14 cellular contexts compared by ENCODE assay signal in genomic region chr1:244381887-244382565, GRCh38.
A peak's percentile ranks its signal among the peaks of the same experiment; 100 is the strongest.
DNase-seq lines count a peak whose midpoint lies in the region; ATAC-seq and TF ChIP-seq lines count a peak whose summit lies in the region.
"Had no signal": no experiment of that assay in that cellular context is flagged by ENCODE, and none has a peak within 500 bp of the region (broad histone marks: within the 10 kb centered on the region; RNA-seq: fewer than 3 reads in every experiment).

No MANE protein-coding gene starts in this region.

- TF ChIP-seq CTCF in fibroblast of mammary gland (conservative IDR thresholded peaks at IDR 0.05; ENCODE audit: control insufficient read depth, insufficient read depth, low read depth, low read length) (no peak), retinal pigment epithelial cell (conservative IDR thresholded peaks at IDR 0.05; ENCODE audit: low read depth, low read length) (no peak)

- peak; percentile 92 for ATAC-seq in SK-N-SH treated with all-trans-retinoic acid at 6 μM for 48 hours
- ATAC-seq in GM18909 (IDR thresholded peaks at IDR 0.05; ENCODE audit: poor library complexity, unreplicated experiment), result no peak
- ATAC-seq in HG03457 (IDR thresholded peaks at IDR 0.05; ENCODE audit: unreplicated experiment), result no peak
- ATAC-seq: activated naive CD8-positive, alpha-beta T cell treated with anti-CD3 and anti-CD28 coated beads, Interleukin-2, amount 50 U/mL, for 24 hours; WTC11 had no signal

- DNase-seq in GM03348 (ENCODE audit: low spot score) (peak; percentile 68), fibroblast of mammary gland (ENCODE audit: low read depth) (peak; percentile 76), retinal pigment epithelial cell (ENCODE audit: low read depth) (peak; percentile 72), occipital lobe (lab: John Stamatoyannopoulos, UW) (no peak), cerebellum (ENCODE audit: low spot score) (no peak)
- DNase-seq: activated naive CD8-positive, alpha-beta T cell treated with anti-CD3 and anti-CD28 coated beads, Interleukin-2, amount 50 U/mL, for 24 hours; effector CD8-positive, alpha-beta T cell; NCI-H2029; NCI-H82; stomach had no signal

- H3K4me3 ChIP-seq in fibroblast of mammary gland (ENCODE audit: control insufficient read depth, low read depth, low read length), result no peak overlapping the region
- H3K4me3 ChIP-seq in retinal pigment epithelial cell (ENCODE audit: low read length), result no peak overlapping the region
- H3K4me3 ChIP-seq: stomach had no signal

TF ChIP-seq in SK-N-SH treated with all-trans-retinoic acid at 6 μM for 48 hours, 23 proteins besides CTCF, POLR2A, EP300 and RAD21:
- no peak for TF ChIP-seq ZFP30 (CRISPR knock-in tag; IDR thresholded peaks at IDR 0.05)
- no peak for TF ChIP-seq GLIS3 (CRISPR knock-in tag; IDR thresholded peaks at IDR 0.05)
- TF ChIP-seq ZFP3 (CRISPR knock-in tag; IDR thresholded peaks at IDR 0.05), result no peak
- TF ChIP-seq POU6F1 (CRISPR knock-in tag; IDR thresholded peaks at IDR 0.05; ENCODE audit: borderline replicate concordance, low read depth), result no peak
- TF ChIP-seq ZNF70 (CRISPR knock-in tag; IDR thresholded peaks at IDR 0.05), result no peak
- TF ChIP-seq RARB (CRISPR knock-in tag; IDR thresholded peaks at IDR 0.05), result no peak
- TF ChIP-seq ISL1 (CRISPR knock-in tag; IDR thresholded peaks at IDR 0.05), result no peak
- TF ChIP-seq PATZ1 (CRISPR knock-in tag; IDR thresholded peaks at IDR 0.05; ENCODE audit: borderline replicate concordance), result no peak
- no peak for TF ChIP-seq ESRRG (CRISPR knock-in tag; IDR thresholded peaks at IDR 0.05)
- TF ChIP-seq ZNF565 (CRISPR knock-in tag; conservative IDR thresholded peaks at IDR 0.05; ENCODE audit: low read depth), result no peak
- no peak for TF ChIP-seq ZC3H10 (CRISPR knock-in tag; IDR thresholded peaks at IDR 0.05)

Comparison
In these comparisons a context has a peak if more than half of its experiments do, and no peak if none do; other contexts are left out.
1. DNase-seq: peak in GM03348 (single experiment), fibroblast of mammary gland (single experiment) and retinal pigment epithelial cell (single experiment); none in occipital lobe (single experiment) and cerebellum (single experiment).